Comparison of ENCODE assay signal across 1 cellular context in genomic region chr7:42491106-42491505, GRCh38.
TF ChIP-seq lines count a peak whose summit lies in the region.

No MANE protein-coding gene starts in this region.

TF ChIP-seq in H1, 55 proteins besides CTCF, POLR2A, EP300 and RAD21:
- TF ChIP-seq NANOG (IDR thresholded peaks at IDR 0.05; ENCODE audit: insufficient read depth, low read depth, low read length, poor library complexity, severe bottlenecking) (no peak), SIX5 (IDR thresholded peaks at IDR 0.05; ENCODE audit: low read depth, low read length) (no peak), SP4 (IDR thresholded peaks at IDR 0.05; ENCODE audit: low read length) (no peak), JUN (IDR thresholded peaks at IDR 0.05; ENCODE audit: low read depth, low read length) (no peak), RXRA (IDR thresholded peaks at IDR 0.05; ENCODE audit: insufficient read depth, low read depth, low read length) (no peak), EZH2 (IDR thresholded peaks at IDR 0.05; ENCODE audit: low read depth, low read length, severe bottlenecking) (no peak), SIN3A (conservative IDR thresholded peaks at IDR 0.05 in 1 of 2, IDR thresholded peaks at IDR 0.05 in 1 of 2; ENCODE audit: low read depth in 1 of 2, low read length in 2 of 2) (no peak), JUND (IDR thresholded peaks at IDR 0.05; ENCODE audit: low read length) (no peak), HDAC6 (IDR thresholded peaks at IDR 0.05; ENCODE audit: low read depth, low read length) (no peak), TAF7 (optimal IDR thresholded peaks at IDR 0.05; ENCODE audit: borderline replicate concordance, low read depth, low read length) (no peak), BACH1 (IDR thresholded peaks at IDR 0.05; ENCODE audit: low read length) (no peak), GABPA (IDR thresholded peaks at IDR 0.05; ENCODE audit: borderline replicate concordance, insufficient read depth, low read length) (no peak), YY1 (IDR thresholded peaks at IDR 0.05; ENCODE audit: low read depth, low read length) (no peak), SP2 (IDR thresholded peaks at IDR 0.05; ENCODE audit: low read length) (no peak), CREB1 (IDR thresholded peaks at IDR 0.05) (no peak)
- TF ChIP-seq, protein P1, sequence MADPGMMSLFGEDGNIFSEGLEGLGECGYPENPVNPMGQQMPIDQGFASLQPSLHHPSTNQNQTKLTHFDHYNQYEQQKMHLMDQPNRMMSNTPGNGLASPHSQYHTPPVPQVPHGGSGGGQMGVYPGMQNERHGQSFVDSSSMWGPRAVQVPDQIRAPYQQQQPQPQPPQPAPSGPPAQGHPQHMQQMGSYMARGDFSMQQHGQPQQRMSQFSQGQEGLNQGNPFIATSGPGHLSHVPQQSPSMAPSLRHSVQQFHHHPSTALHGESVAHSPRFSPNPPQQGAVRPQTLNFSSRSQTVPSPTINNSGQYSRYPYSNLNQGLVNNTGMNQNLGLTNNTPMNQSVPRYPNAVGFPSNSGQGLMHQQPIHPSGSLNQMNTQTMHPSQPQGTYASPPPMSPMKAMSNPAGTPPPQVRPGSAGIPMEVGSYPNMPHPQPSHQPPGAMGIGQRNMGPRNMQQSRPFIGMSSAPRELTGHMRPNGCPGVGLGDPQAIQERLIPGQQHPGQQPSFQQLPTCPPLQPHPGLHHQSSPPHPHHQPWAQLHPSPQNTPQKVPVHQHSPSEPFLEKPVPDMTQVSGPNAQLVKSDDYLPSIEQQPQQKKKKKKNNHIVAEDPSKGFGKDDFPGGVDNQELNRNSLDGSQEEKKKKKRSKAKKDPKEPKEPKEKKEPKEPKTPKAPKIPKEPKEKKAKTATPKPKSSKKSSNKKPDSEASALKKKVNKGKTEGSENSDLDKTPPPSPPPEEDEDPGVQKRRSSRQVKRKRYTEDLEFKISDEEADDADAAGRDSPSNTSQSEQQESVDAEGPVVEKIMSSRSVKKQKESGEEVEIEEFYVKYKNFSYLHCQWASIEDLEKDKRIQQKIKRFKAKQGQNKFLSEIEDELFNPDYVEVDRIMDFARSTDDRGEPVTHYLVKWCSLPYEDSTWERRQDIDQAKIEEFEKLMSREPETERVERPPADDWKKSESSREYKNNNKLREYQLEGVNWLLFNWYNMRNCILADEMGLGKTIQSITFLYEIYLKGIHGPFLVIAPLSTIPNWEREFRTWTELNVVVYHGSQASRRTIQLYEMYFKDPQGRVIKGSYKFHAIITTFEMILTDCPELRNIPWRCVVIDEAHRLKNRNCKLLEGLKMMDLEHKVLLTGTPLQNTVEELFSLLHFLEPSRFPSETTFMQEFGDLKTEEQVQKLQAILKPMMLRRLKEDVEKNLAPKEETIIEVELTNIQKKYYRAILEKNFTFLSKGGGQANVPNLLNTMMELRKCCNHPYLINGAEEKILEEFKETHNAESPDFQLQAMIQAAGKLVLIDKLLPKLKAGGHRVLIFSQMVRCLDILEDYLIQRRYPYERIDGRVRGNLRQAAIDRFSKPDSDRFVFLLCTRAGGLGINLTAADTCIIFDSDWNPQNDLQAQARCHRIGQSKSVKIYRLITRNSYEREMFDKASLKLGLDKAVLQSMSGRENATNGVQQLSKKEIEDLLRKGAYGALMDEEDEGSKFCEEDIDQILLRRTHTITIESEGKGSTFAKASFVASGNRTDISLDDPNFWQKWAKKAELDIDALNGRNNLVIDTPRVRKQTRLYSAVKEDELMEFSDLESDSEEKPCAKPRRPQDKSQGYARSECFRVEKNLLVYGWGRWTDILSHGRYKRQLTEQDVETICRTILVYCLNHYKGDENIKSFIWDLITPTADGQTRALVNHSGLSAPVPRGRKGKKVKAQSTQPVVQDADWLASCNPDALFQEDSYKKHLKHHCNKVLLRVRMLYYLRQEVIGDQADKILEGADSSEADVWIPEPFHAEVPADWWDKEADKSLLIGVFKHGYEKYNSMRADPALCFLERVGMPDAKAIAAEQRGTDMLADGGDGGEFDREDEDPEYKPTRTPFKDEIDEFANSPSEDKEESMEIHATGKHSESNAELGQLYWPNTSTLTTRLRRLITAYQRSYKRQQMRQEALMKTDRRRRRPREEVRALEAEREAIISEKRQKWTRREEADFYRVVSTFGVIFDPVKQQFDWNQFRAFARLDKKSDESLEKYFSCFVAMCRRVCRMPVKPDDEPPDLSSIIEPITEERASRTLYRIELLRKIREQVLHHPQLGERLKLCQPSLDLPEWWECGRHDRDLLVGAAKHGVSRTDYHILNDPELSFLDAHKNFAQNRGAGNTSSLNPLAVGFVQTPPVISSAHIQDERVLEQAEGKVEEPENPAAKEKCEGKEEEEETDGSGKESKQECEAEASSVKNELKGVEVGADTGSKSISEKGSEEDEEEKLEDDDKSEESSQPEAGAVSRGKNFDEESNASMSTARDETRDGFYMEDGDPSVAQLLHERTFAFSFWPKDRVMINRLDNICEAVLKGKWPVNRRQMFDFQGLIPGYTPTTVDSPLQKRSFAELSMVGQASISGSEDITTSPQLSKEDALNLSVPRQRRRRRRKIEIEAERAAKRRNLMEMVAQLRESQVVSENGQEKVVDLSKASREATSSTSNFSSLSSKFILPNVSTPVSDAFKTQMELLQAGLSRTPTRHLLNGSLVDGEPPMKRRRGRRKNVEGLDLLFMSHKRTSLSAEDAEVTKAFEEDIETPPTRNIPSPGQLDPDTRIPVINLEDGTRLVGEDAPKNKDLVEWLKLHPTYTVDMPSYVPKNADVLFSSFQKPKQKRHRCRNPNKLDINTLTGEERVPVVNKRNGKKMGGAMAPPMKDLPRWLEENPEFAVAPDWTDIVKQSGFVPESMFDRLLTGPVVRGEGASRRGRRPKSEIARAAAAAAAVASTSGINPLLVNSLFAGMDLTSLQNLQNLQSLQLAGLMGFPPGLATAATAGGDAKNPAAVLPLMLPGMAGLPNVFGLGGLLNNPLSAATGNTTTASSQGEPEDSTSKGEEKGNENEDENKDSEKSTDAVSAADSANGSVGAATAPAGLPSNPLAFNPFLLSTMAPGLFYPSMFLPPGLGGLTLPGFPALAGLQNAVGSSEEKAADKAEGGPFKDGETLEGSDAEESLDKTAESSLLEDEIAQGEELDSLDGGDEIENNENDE (IDR thresholded peaks at IDR 0.05; ENCODE audit: insufficient replicate concordance, low read length) = no peak
- TF ChIP-seq, protein P2, sequence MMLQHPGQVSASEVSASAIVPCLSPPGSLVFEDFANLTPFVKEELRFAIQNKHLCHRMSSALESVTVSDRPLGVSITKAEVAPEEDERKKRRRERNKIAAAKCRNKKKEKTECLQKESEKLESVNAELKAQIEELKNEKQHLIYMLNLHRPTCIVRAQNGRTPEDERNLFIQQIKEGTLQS (IDR thresholded peaks at IDR 0.05; ENCODE audit: insufficient read depth, low read depth, low read length) = no peak
- TF ChIP-seq, protein P3, sequence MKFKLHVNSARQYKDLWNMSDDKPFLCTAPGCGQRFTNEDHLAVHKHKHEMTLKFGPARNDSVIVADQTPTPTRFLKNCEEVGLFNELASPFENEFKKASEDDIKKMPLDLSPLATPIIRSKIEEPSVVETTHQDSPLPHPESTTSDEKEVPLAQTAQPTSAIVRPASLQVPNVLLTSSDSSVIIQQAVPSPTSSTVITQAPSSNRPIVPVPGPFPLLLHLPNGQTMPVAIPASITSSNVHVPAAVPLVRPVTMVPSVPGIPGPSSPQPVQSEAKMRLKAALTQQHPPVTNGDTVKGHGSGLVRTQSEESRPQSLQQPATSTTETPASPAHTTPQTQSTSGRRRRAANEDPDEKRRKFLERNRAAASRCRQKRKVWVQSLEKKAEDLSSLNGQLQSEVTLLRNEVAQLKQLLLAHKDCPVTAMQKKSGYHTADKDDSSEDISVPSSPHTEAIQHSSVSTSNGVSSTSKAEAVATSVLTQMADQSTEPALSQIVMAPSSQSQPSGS (IDR thresholded peaks at IDR 0.05; ENCODE audit: low read length) = no peak
